In genomic region chr18:3262234-3263171, GRCh38 we compare ENCODE assay signal across 8 cellular contexts. TPM values are rescaled to one million over a fixed set of nuclear protein-coding genes. Genes with fewer than 3 reads are reported as not detected.
A peak's percentile ranks its signal among the peaks of the same experiment; 100 is the strongest.
DNase-seq lines count a peak whose midpoint lies in the region; ATAC-seq and TF ChIP-seq lines count a peak whose summit lies in the region.

No MANE protein-coding gene starts in this region.

- H3K79me2 ChIP-seq in DOHH2 (ENCODE audit: control insufficient read depth, low read length) (peaks cover 73% of the 10 kb centered on the region), Karpas-422 (ENCODE audit: low read length) (peaks cover 72% of the 10 kb centered on the region)

- H3K27me3 Mint-ChIP-seq in progenitor cell of endocrine pancreas: no peaks in the 10 kb centered on the region

- H3K4me2 ChIP-seq in DOHH2 (ENCODE audit: low read length) (peak overlapping the region; percentile 73), Karpas-422 (ENCODE audit: low read depth, low read length, poor library complexity, severe bottlenecking) (peak overlapping the region; percentile 85)

- DNase-seq in Karpas-422: peak; percentile 65
- DNase-seq in activated effector memory CD4-positive, alpha-beta T cell treated with anti-CD3 and anti-CD28 coated beads, Interleukin-2, amount 50 U/mL, for 16 hours: peak; percentile 76
- peak; percentile 46 for DNase-seq in glomerular visceral epithelial cell (ENCODE audit: extremely low spot score)
- DNase-seq in progenitor cell of endocrine pancreas (ENCODE audit: low spot score, unreplicated experiment): no peak
- DNase-seq in posterior vena cava (ENCODE audit: low spot score): no peak
- no peak for DNase-seq in NCI-H2081 treated with DMSO at 0.1 percent for 48 hours (lab: John Stamatoyannopoulos, UW)

- peak overlapping the region; percentile 81 for H3K27ac ChIP-seq in DOHH2 (ENCODE audit: low read depth, low read length)
- H3K27ac ChIP-seq in Karpas-422 (ENCODE audit: low read length): peak overlapping the region; percentile 84

- intact Hi-C loops in posterior vena cava (cut with DNase I): loop anchor here in 1 of 2 donors (5.0 to 10.0 kb wide), 2 partner anchors 190 to 332 kb away; partner anchors contain the start of gene TGIF1

- H3K4me1 Mint-ChIP-seq in progenitor cell of endocrine pancreas (ENCODE audit: low read depth): peaks cover 36% of the 10 kb centered on the region

- H3K36me3 ChIP-seq in DOHH2 (ENCODE audit: control insufficient read depth, low read length) (peaks cover 48% of the 10 kb centered on the region), Karpas-422 (ENCODE audit: insufficient read depth, low read length) (no peaks in the 10 kb centered on the region; the same call in 1 of the 2 replicates)

- peaks cover 26% of the 10 kb centered on the region for H3F3A ChIP-seq in DOHH2 (ENCODE audit: control insufficient read depth, insufficient read depth)

- H3K4me3 Mint-ChIP-seq in progenitor cell of endocrine pancreas (ENCODE audit: low read depth): peak overlapping the region; percentile 84

- peaks cover 5% of the 10 kb centered on the region for H3K36me3 Mint-ChIP-seq in progenitor cell of endocrine pancreas (ENCODE audit: insufficient read depth)

- H3K27me3 ChIP-seq in DOHH2 (ENCODE audit: control insufficient read depth, low read length) (no peaks in the 10 kb centered on the region), Karpas-422 (ENCODE audit: low read length) (no peaks in the 10 kb centered on the region)

- no peaks in the 10 kb centered on the region for H3K9me2 ChIP-seq in DOHH2 (replicated peaks; ENCODE audit: control insufficient read depth, low read length)
- no peaks in the 10 kb centered on the region for H3K9me2 ChIP-seq in Karpas-422 (replicated peaks; ENCODE audit: insufficient read depth, low read length)

- H4K20me1 ChIP-seq in DOHH2 (ENCODE audit: control insufficient read depth, insufficient read depth, low read depth, low read length) (peaks cover 29% of the 10 kb centered on the region), Karpas-422 (ENCODE audit: insufficient read depth, low read depth, low read length) (peaks cover 33% of the 10 kb centered on the region)

- H3K4me3 ChIP-seq in DOHH2 (ENCODE audit: low read length) (peak overlapping the region; percentile 98), Karpas-422 (ENCODE audit: low read length) (peak overlapping the region; percentile 87)

- no peaks in the 10 kb centered on the region for H3K9me3 Mint-ChIP-seq in progenitor cell of endocrine pancreas (ENCODE audit: low read depth)

- no peak for TF ChIP-seq CTCF in DOHH2 (IDR thresholded peaks at IDR 0.05; ENCODE audit: low read depth, low read length, poor library complexity, severe bottlenecking)
- no peak for TF ChIP-seq CTCF in progenitor cell of endocrine pancreas (IDR thresholded peaks at IDR 0.05; ENCODE audit: unreplicated experiment)

- no peaks in the 10 kb centered on the region for H3K9me3 ChIP-seq in DOHH2 (ENCODE audit: control insufficient read depth, insufficient read depth, low read length)
- no peaks in the 10 kb centered on the region for H3K9me3 ChIP-seq in Karpas-422 (ENCODE audit: low read length)

- peak overlapping the region; percentile 70; the same call in 1 of the 2 replicates for H2AFZ ChIP-seq in Karpas-422 (ENCODE audit: low read length)

- ATAC-seq in GM21786 (IDR thresholded peaks at IDR 0.05; ENCODE audit: unreplicated experiment): peak; percentile 25

- H3K4me1 ChIP-seq in DOHH2 (ENCODE audit: control insufficient read depth, low read length): peaks cover 73% of the 10 kb centered on the region
- peaks cover 57% of the 10 kb centered on the region for H3K4me1 ChIP-seq in Karpas-422 (ENCODE audit: low read length)

- peak overlapping the region; percentile 92 for H3K9ac ChIP-seq in Karpas-422 (ENCODE audit: low read length)

- H3K27ac Mint-ChIP-seq in progenitor cell of endocrine pancreas: peak overlapping the region; percentile 100

RNA-seq across cellular contexts. Expression of gene MYL12B, which starts 0.6 kb away (rescaled TPM):
- 124 and 254 TPM in 2 replicates for total RNA-seq in Karpas-422 (2014; rRNA removed; shearing (Covaris generic); ENCODE audit: low replicate concordance)
- 187 and 193 TPM in 2 replicates for total RNA-seq in progenitor cell of endocrine pancreas
- total RNA-seq in posterior vena cava: 100 to 1,000 TPM; 243 to 267 TPM

RNA-seq across cellular contexts. Expression of gene MYL12A, which starts 14.9 kb away (rescaled TPM):
- total RNA-seq in Karpas-422 (2014; rRNA removed; shearing (Covaris generic); ENCODE audit: low replicate concordance): 300 and 482 TPM in 2 replicates
- total RNA-seq in progenitor cell of endocrine pancreas (236 and 256 TPM in 2 replicates), posterior vena cava (100 to 1,000 TPM; 331 to 410 TPM)

RNA-seq across cellular contexts. Expression of gene MYOM1, which starts 42.7 kb away (rescaled TPM):
- 0.04 TPM in 1 of 2 replicates, not detected in the other for total RNA-seq in Karpas-422 (2014; rRNA removed; shearing (Covaris generic); ENCODE audit: low replicate concordance)
- 1.1 TPM in 2 replicates for total RNA-seq in progenitor cell of endocrine pancreas
- total RNA-seq in posterior vena cava: 10 to 100 TPM; 32.0 to 42.1 TPM

Comparison
In these comparisons a context has a peak if more than half of its experiments do, and no peak if none do; other contexts are left out.
1. DNase-seq: peak in Karpas-422 (single experiment), activated effector memory CD4-positive, alpha-beta T cell treated with anti-CD3 and anti-CD28 coated beads, Interleukin-2, amount 50 U/mL, for 16 hours (single experiment) and glomerular visceral epithelial cell (single experiment); none in progenitor cell of endocrine pancreas (single experiment), posterior vena cava (single experiment) and NCI-H2081 treated with DMSO at 0.1 percent for 48 hours (single experiment).
2. RNA of gene MYOM1, which starts 42.7 kb away (total RNA-seq): 32.0 to 42.1 TPM in posterior vena cava; 1.1 TPM in progenitor cell of endocrine pancreas and 0.04 TPM in Karpas-422; every median in the first group is over 10 times any median in the second.